ENCODE assay signal across 8 cellular contexts in genomic region chr1:37930246-37931142, GRCh38. TPM values are rescaled to one million over a fixed set of nuclear protein-coding genes. Genes with fewer than 3 reads are reported as not detected.
DNase-seq lines count a peak whose midpoint lies in the region; ATAC-seq, FAIRE-seq and TF ChIP-seq lines count a peak whose summit lies in the region.

No MANE protein-coding gene starts in this region.

- peaks cover 54% of the 10 kb centered on the region for H3K79me2 ChIP-seq in SU-DHL-6 (ENCODE audit: insufficient read depth, low read length)

- peak; percentile 69 for FAIRE-seq in GM12892 (lab: Jason Lieb, UNC)

- no peak overlapping the region for H2AFZ ChIP-seq in SU-DHL-6 (ENCODE audit: low read depth, low read length, severe bottlenecking)

- H3K4me3 ChIP-seq in SU-DHL-6 (ENCODE audit: insufficient read depth, low read length, poor library complexity, severe bottlenecking) (peak overlapping the region; percentile 68), choroid plexus epithelial cell (ENCODE audit: low read depth, low read length) (peak overlapping the region; percentile 70)

- peak; percentile 51 to 52 for ATAC-seq in natural killer cell treated with Interleukin-12 subunit alpha and Interleukin-12 subunit beta and Interleukin-15 and Interleukin-18, amount 100 ng/mL, for 72 hours
- no peak for ATAC-seq in HG03135 (IDR thresholded peaks at IDR 0.05; ENCODE audit: unreplicated experiment)
- ATAC-seq in GM21381 (IDR thresholded peaks at IDR 0.05; ENCODE audit: unreplicated experiment), result no peak

- H3K9me3 Mint-ChIP-seq in natural killer cell treated with Interleukin-12 subunit alpha and Interleukin-12 subunit beta and Interleukin-15 and Interleukin-18, amount 100 ng/mL, for 72 hours, result no peaks in the 10 kb centered on the region

- H3K36me3 ChIP-seq in SU-DHL-6 (ENCODE audit: low read length), result no peaks in the 10 kb centered on the region

- no peaks in the 10 kb centered on the region for H3K9me2 ChIP-seq in SU-DHL-6 (replicated peaks; ENCODE audit: insufficient read depth, low read length)

- H3K27ac ChIP-seq in SU-DHL-6 (ENCODE audit: low read depth, low read length), result peak overlapping the region; percentile 72

- peak overlapping the region; percentile 92 for H3K4me2 ChIP-seq in SU-DHL-6 (ENCODE audit: low read depth, low read length, poor library complexity, severe bottlenecking)

- TF ChIP-seq POLR2A in GM12892 (IDR thresholded peaks at IDR 0.05; ENCODE audit: low read depth, low read length), result no peak

- H3K36me3 Mint-ChIP-seq in natural killer cell treated with Interleukin-12 subunit alpha and Interleukin-12 subunit beta and Interleukin-15 and Interleukin-18, amount 100 ng/mL, for 72 hours, result no peaks in the 10 kb centered on the region

- peaks cover 35 to 49% of the 10 kb centered on the region in 2 donors for H3K4me1 Mint-ChIP-seq in natural killer cell treated with Interleukin-12 subunit alpha and Interleukin-12 subunit beta and Interleukin-15 and Interleukin-18, amount 100 ng/mL, for 72 hours (ENCODE audit: low read depth in 2 of 2)

- peak overlapping the region; percentile 92 for H3K4me3 Mint-ChIP-seq in natural killer cell treated with Interleukin-12 subunit alpha and Interleukin-12 subunit beta and Interleukin-15 and Interleukin-18, amount 100 ng/mL, for 72 hours

- H3K27ac Mint-ChIP-seq in natural killer cell treated with Interleukin-12 subunit alpha and Interleukin-12 subunit beta and Interleukin-15 and Interleukin-18, amount 100 ng/mL, for 72 hours, result peak overlapping the region; percentile 74 to 92

- peak overlapping the region; percentile 82 for H3K9ac ChIP-seq in SU-DHL-6 (ENCODE audit: low read length)

- no peaks in the 10 kb centered on the region for H3K27me3 Mint-ChIP-seq in natural killer cell treated with Interleukin-12 subunit alpha and Interleukin-12 subunit beta and Interleukin-15 and Interleukin-18, amount 100 ng/mL, for 72 hours

- DNase-seq in GM12892 (ENCODE audit: insufficient read length), result no peak
- peak; percentile 65 for DNase-seq in choroid plexus epithelial cell (ENCODE audit: low read depth)
- peak; percentile 69 for DNase-seq in natural killer cell treated with Interleukin-12 subunit alpha and Interleukin-12 subunit beta and Interleukin-15 and Interleukin-18, amount 100 ng/mL, for 72 hours (ENCODE audit: low spot score)
- no peak for DNase-seq in NCI-H1694 (lab: John Stamatoyannopoulos, UW)
- no peak for DNase-seq in activated CD4-positive, CD25-positive, alpha-beta regulatory T cell (lab: John Stamatoyannopoulos, UW)

- no peak for TF ChIP-seq CTCF in SU-DHL-6 (IDR thresholded peaks at IDR 0.05; ENCODE audit: insufficient read depth, low read length, poor library complexity, severe bottlenecking)
- TF ChIP-seq CTCF in choroid plexus epithelial cell (conservative IDR thresholded peaks at IDR 0.05; ENCODE audit: low read depth, low read length), result no peak

- H3F3A ChIP-seq in SU-DHL-6 (ENCODE audit: insufficient read depth), result peaks cover 26% of the 10 kb centered on the region

- no peaks in the 10 kb centered on the region for H3K9me3 ChIP-seq in SU-DHL-6 (ENCODE audit: insufficient read depth, low read length)

- no peaks in the 10 kb centered on the region for H3K27me3 ChIP-seq in SU-DHL-6 (ENCODE audit: low read length)

- H4K20me1 ChIP-seq in SU-DHL-6 (ENCODE audit: low read depth, low read length), result no peaks in the 10 kb centered on the region

RNA-seq across cellular contexts. Expression of gene INPP5B, which starts 16.4 kb away (rescaled TPM):
- 23.7 TPM for polyA plus RNA-seq in GM12892 (2012; ENCODE audit: missing spikeins)
- 10 to 100 TPM; 48.1 to 86.0 TPM for total RNA-seq in natural killer cell treated with Interleukin-12 subunit alpha and Interleukin-12 subunit beta and Interleukin-15 and Interleukin-18, amount 100 ng/mL, for 72 hours

RNA-seq across cellular contexts. Expression of gene SF3A3, which starts 59.3 kb away (rescaled TPM):
- 78.0 TPM for polyA plus RNA-seq in GM12892 (2012; ENCODE audit: missing spikeins)
- 100 to 1,000 TPM in 1 of 2 donors, 10 to 100 TPM in 1; 90.7 to 174 TPM for total RNA-seq in natural killer cell treated with Interleukin-12 subunit alpha and Interleukin-12 subunit beta and Interleukin-15 and Interleukin-18, amount 100 ng/mL, for 72 hours

Comparison
In these comparisons a context has a peak if more than half of its experiments do, and no peak if none do; other contexts are left out.
1. DNase-seq: peak in choroid plexus epithelial cell (single experiment) and natural killer cell treated with Interleukin-12 subunit alpha and Interleukin-12 subunit beta and Interleukin-15 and Interleukin-18, amount 100 ng/mL, for 72 hours (single experiment); none in GM12892 (single experiment), NCI-H1694 (single experiment) and activated CD4-positive, CD25-positive, alpha-beta regulatory T cell (0 of 4).
2. ATAC-seq: peak in natural killer cell treated with Interleukin-12 subunit alpha and Interleukin-12 subunit beta and Interleukin-15 and Interleukin-18, amount 100 ng/mL, for 72 hours (2 of 2); none in HG03135 (single experiment) and GM21381 (single experiment).